In the genomic region with DNA sequence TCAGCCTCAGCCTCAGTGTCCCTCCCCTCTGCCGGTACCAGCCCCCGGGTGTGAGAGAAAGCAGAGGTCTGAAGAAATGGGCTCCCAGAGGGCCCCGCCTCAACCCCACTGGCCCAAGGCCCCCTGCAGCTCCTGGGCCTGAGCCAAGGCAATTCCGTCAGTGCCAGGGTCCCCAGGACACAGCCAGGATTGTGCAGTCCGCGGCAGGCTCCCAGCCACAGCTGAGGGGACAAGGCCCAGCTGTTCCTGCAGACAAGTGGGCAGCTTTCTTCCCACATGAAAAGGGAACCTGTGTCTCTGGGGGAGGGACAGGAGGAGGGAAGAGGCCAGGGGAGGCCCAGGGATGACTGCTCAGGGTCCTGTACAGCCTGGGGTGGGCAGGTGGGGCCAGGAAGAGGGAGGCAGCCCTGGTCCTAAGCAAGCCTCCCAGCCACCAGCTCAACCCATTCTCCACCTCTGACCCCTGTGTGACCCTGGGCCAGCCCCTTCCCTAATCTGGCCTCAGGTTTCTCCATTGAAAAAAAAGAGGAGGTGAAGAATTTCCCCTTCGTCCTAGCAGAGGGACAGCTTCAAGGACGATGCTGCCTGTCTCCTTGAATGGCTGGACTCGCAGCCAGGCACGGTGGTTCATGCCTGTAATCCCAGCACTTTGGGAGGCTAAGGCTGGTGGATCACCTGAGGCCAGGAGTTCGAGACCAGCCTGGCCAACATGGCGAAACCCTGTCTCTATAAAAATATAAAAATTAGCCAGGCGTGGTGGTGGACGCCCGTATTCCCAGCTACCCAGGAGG, we compare ENCODE assay signal across 27 cellular contexts. TPM values are rescaled to one million over a fixed set of nuclear protein-coding genes. Genes with fewer than 3 reads are reported as not detected.
DNase-seq lines count a peak whose midpoint lies in the region; ATAC-seq and TF ChIP-seq lines count a peak whose summit lies in the region.
"Had no signal": no experiment of that assay in that cellular context is flagged by ENCODE, and none has a peak within 500 bp of the region (broad histone marks: within the 10 kb centered on the region; RNA-seq: fewer than 3 reads in every experiment).

No MANE protein-coding gene starts in this region.

- H3K27ac ChIP-seq in dorsolateral prefrontal cortex = peak overlapping the region; percentile 72 to 100 (median 97)
- peak overlapping the region; percentile 97 for H3K27ac ChIP-seq in layer of hippocampus (ENCODE audit: low read depth, low read length)
- H3K27ac ChIP-seq: coronary artery, heart left ventricle, VCaP had no signal

- ATAC-seq in HG03432 (IDR thresholded peaks at IDR 0.05; ENCODE audit: unreplicated experiment) = no peak
- ATAC-seq: heart left ventricle, left ventricle myocardium superior had no signal

- peak in 6 of 56 donors; percentile 13 to 27 (median 21) for TF ChIP-seq CTCF in dorsolateral prefrontal cortex (IDR thresholded peaks at IDR 0.05 in 54 of 56, conservative IDR thresholded peaks at IDR 0.05 in 2 of 56; ENCODE audit: low read depth in 1 of 56, partially characterized antibody in 56 of 56)

- DNase-seq in C1 segment of cervical spinal cord (lab: John Stamatoyannopoulos, UW) (peak in 13 of 14 donors; percentile 27 to 93 (median 80)), dorsolateral prefrontal cortex (peak; percentile 33 to 94 (median 91)), pons (ENCODE audit: low spot score) (peak; percentile 98), NCI-H2227 (lab: John Stamatoyannopoulos, UW; ENCODE audit: unreplicated experiment) (no peak), NK-92 (lab: John Stamatoyannopoulos, UW; ENCODE audit: unreplicated experiment) (no peak), SIG-M5 treated with dmso at 0.1 percent for 504 hours (lab: John Stamatoyannopoulos, UW; ENCODE audit: unreplicated experiment) (no peak)
- DNase-seq: activated CD4-positive, alpha-beta T cell treated with anti-CD3 and anti-CD28 coated beads, Interleukin-2, amount 10 ng/mL, durations not matched to agents 7 days and 5 days; activated naive CD8-positive, alpha-beta T cell treated with anti-CD3 and anti-CD28 coated beads, Interleukin-2, amount 10 ng/mL, durations not matched to agents 7 days and 5 days; BE2C; COR-L47; DMS79 treated with DMSO at 0.1 percent for 48 hours; heart left ventricle; left ventricle myocardium superior; NCI-H1417; NCI-H2107; NCI-H510A; SK-N-SH; stimulated activated CD4-positive, alpha-beta T cell treated with anti-CD3 and anti-CD28 coated beads, Interleukin-4, amount 100 ng/mL, for 24 hours; trophoblast cell had no signal

- intact Hi-C loops in dorsolateral prefrontal cortex (cut with DNase I) = loop anchor here in 1 of 2 donors (2.0 kb wide), 1 partner anchor 16 kb away; no protein-coding TSS in a partner anchor

- H3K27me3 ChIP-seq in dorsolateral prefrontal cortex (no peaks in the 10 kb centered on the region), layer of hippocampus (ENCODE audit: control insufficient read depth, insufficient read depth, low read length) (no peaks in the 10 kb centered on the region)
- H3K27me3 ChIP-seq: BE2C had no signal

- no peak overlapping the region for H3K4me3 ChIP-seq in dorsolateral prefrontal cortex
- H3K4me3 ChIP-seq: coronary artery, heart left ventricle had no signal

RNA-seq across cellular contexts. Expression of gene VSTM2B, which starts 20.6 kb away (rescaled TPM):
- 10 to 100 TPM; 27.0 to 85.8 (median 42.8) TPM for total RNA-seq in dorsolateral prefrontal cortex
- total RNA-seq: activated CD4-positive, alpha-beta T cell treated with anti-CD3 and anti-CD28 coated beads, Interleukin-2, amount 10 ng/mL, durations not matched to agents 7 days and 5 days; activated naive CD8-positive, alpha-beta T cell treated with anti-CD3 and anti-CD28 coated beads, Interleukin-2, amount 10 ng/mL, durations not matched to agents 7 days and 5 days; activated T-helper 2 cell treated with anti-CD3 and anti-CD28 coated beads, Interferon-gamma antibody, Interleukin-2, Interleukin-4, amounts not matched to agents 10 μg/mL and 5 μg/mL and 100 μg/mL, durations not matched to agents 14 hours and 24 hours and 36 hours; fibroblast of lung; heart left ventricle; left ventricle myocardium superior; MCF 10A; RPMI7951 had no signal

Comparison
In these comparisons a context has a peak if more than half of its experiments do, and no peak if none do; other contexts are left out.
1. DNase-seq: peak in C1 segment of cervical spinal cord (13 of 14), dorsolateral prefrontal cortex (10 of 10) and pons (single experiment); none in NCI-H2227 (single experiment), NK-92 (single experiment) and SIG-M5 treated with dmso at 0.1 percent for 504 hours (single experiment).